9 cellular contexts compared by ENCODE assay signal in the genomic region with DNA sequence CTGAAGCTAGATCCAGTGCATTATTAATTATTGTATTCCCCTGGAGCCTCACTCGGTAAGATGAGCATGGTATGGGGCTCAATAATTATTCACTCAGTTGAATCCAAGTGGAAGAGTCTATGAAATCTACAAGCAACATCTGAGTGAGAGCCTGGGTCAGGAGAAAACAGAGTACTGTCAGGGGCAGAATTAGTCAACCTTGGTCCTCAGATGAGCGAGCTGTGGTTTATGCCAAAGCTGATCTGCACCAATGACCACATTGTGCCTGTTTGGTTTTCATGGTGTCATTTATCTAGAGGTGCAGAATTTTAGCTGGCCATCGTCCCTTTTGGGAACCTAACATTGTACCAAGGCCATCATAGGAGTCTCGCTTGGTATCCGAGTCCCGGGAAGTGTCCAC.
DNase-seq lines count a peak whose midpoint lies in the region; ATAC-seq and TF ChIP-seq lines count a peak whose summit lies in the region.
"Had no signal": no experiment of that assay in that cellular context is flagged by ENCODE, and none has a peak within 500 bp of the region (broad histone marks: within the 10 kb centered on the region; RNA-seq: fewer than 3 reads in every experiment).

No MANE protein-coding gene starts in this region.

- peaks cover 47% of the 10 kb centered on the region for H3K27me3 Mint-ChIP-seq in activated T-cell treated with anti-CD3 and anti-CD28 coated beads, Interleukin-2, amount 50 U/mL, for 72 hours (ENCODE audit: low read depth)
- no peaks in the 10 kb centered on the region for H3K27me3 Mint-ChIP-seq in chondrocyte (ENCODE audit: low read depth)

- H3K4me1 Mint-ChIP-seq in activated T-cell treated with anti-CD3 and anti-CD28 coated beads, Interleukin-2, amount 50 U/mL, for 72 hours (ENCODE audit: low read depth), result peaks cover 7% of the 10 kb centered on the region
- H3K4me1 Mint-ChIP-seq in chondrocyte (ENCODE audit: low read depth), result peaks cover 27% of the 10 kb centered on the region

- no peak overlapping the region for H3K27ac Mint-ChIP-seq in activated T-cell treated with anti-CD3 and anti-CD28 coated beads, Interleukin-2, amount 50 U/mL, for 72 hours
- H3K27ac Mint-ChIP-seq in chondrocyte (ENCODE audit: unreplicated experiment), result peak overlapping the region; percentile 9

- DNase-seq in activated T-cell treated with anti-CD3 and anti-CD28 coated beads, Interleukin-2, amount 50 U/mL, for 72 hours, result peak; percentile 15 to 29
- no peak for DNase-seq in activated T-cell treated with anti-CD3 and anti-CD28 coated beads, Interleukin-2, amount 50 U/mL, for 48 hours
- no peak for DNase-seq in chondrocyte (ENCODE audit: low spot score)
- DNase-seq in stimulated activated naive CD8-positive, alpha-beta T cell treated with anti-CD3 and anti-CD28 coated beads, Interleukin-15, Interleukin-2, amounts not matched to agents 100 U/mL and 50 U/mL, for 24 hours, result no peak
- no peak for DNase-seq in AG20443 (ENCODE audit: low spot score)
- no peak for DNase-seq in HCEC 1CT
- no peak for DNase-seq in left colon
- DNase-seq: mammary epithelial cell had no signal

- H3K36me3 Mint-ChIP-seq in activated T-cell treated with anti-CD3 and anti-CD28 coated beads, Interleukin-2, amount 50 U/mL, for 72 hours (ENCODE audit: insufficient read depth in 2 of 2), result peaks cover 0 to 3% of the 10 kb centered on the region in 2 donors
- peaks cover 2% of the 10 kb centered on the region for H3K36me3 Mint-ChIP-seq in chondrocyte (ENCODE audit: low read depth)

- H3K4me3 Mint-ChIP-seq in activated T-cell treated with anti-CD3 and anti-CD28 coated beads, Interleukin-2, amount 50 U/mL, for 72 hours, result no peak overlapping the region
- H3K4me3 Mint-ChIP-seq in chondrocyte (ENCODE audit: unreplicated experiment), result no peak overlapping the region

- peak; percentile 81 to 85 for ATAC-seq in activated T-cell treated with anti-CD3 and anti-CD28 coated beads, Interleukin-2, amount 50 U/mL, for 72 hours (replicated peaks in 1 of 2)
- ATAC-seq in HG03095 (IDR thresholded peaks at IDR 0.05; ENCODE audit: unreplicated experiment) (peak; percentile 61), left colon (no peak)
- peak; percentile 65 for ATAC-seq in stimulated activated naive CD8-positive, alpha-beta T cell treated with anti-CD3 and anti-CD28 coated beads, Interleukin-15, Interleukin-2, amounts not matched to agents 100 U/mL and 50 U/mL, for 24 hours

- peaks cover 2 to 3% of the 10 kb centered on the region in 2 donors for H3K9me3 Mint-ChIP-seq in activated T-cell treated with anti-CD3 and anti-CD28 coated beads, Interleukin-2, amount 50 U/mL, for 72 hours
- peaks cover 9% of the 10 kb centered on the region for H3K9me3 Mint-ChIP-seq in chondrocyte (ENCODE audit: low read depth)

- TF ChIP-seq CTCF in chondrocyte (IDR thresholded peaks at IDR 0.05), result no peak

- intact Hi-C loops in left colon (cut with DNase I, micrococcal nuclease), result no loop called here

Comparison
In these comparisons a context has a peak if more than half of its experiments do, and no peak if none do; other contexts are left out.
1. DNase-seq: peak in activated T-cell treated with anti-CD3 and anti-CD28 coated beads, Interleukin-2, amount 50 U/mL, for 72 hours (2 of 2); none in activated T-cell treated with anti-CD3 and anti-CD28 coated beads, Interleukin-2, amount 50 U/mL, for 48 hours (0 of 2), chondrocyte (single experiment), stimulated activated naive CD8-positive, alpha-beta T cell treated with anti-CD3 and anti-CD28 coated beads, Interleukin-15, Interleukin-2, amounts not matched to agents 100 U/mL and 50 U/mL, for 24 hours (single experiment), AG20443 (single experiment), HCEC 1CT (single experiment) and left colon (0 of 2).